2 cellular contexts compared by ENCODE assay signal in the genomic region with DNA sequence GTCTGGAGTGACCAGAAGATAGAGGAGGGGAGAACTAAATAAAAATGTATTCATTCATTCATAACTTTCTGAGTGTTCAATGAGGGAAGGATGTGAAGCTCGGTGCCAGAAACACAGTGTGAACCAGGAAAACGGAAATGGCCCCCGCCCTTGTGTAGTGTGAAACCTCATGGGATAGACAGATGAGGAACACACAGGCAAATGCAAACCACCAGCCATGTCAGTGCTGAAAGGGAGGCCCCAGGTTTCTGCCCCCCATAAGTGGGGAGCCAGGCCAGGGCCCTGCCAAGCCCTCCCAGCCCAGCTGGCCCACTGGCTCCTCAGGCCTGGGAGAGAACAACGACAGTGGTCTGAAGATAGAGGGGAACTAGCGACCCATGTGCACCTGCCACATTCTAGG.
TF ChIP-seq lines count a peak whose summit lies in the region.

No MANE protein-coding gene starts in this region.

TF ChIP-seq in GM12891, 5 proteins besides CTCF, POLR2A, EP300 and RAD21:
- TF ChIP-seq POU2F2 (IDR thresholded peaks at IDR 0.05; ENCODE audit: low read depth, low read length) (no peak), PAX5 (IDR thresholded peaks at IDR 0.05; ENCODE audit: insufficient read depth, low read length, severe bottlenecking) (no peak), POLR2AphosphoS5 (IDR thresholded peaks at IDR 0.05; ENCODE audit: low read depth, low read length) (no peak)

TF ChIP-seq in GM12878, 131 proteins besides CTCF, POLR2A, EP300 and RAD21:
- TF ChIP-seq, protein P1, sequence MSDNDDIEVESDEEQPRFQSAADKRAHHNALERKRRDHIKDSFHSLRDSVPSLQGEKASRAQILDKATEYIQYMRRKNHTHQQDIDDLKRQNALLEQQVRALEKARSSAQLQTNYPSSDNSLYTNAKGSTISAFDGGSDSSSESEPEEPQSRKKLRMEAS (IDR thresholded peaks at IDR 0.05; ENCODE audit: low read depth, low read length): no peak
- 0 out of 2 replicates have a peak, but pooled peaks have one; percentile 33 for TF ChIP-seq YY1 (IDR thresholded peaks at IDR 0.05; ENCODE audit: low read depth, low read length)
- peak; percentile 28; the same call in 1 of the 2 replicates for TF ChIP-seq SPI1 (IDR thresholded peaks at IDR 0.05; ENCODE audit: borderline replicate concordance, insufficient read depth, low read depth, low read length)
- peak in 1 of 2 experiments; percentile 72; a peak in 2 of 4 replicates for TF ChIP-seq ETV6 (conservative IDR thresholded peaks at IDR 0.05 in 1 of 2, IDR thresholded peaks at IDR 0.05 in 1 of 2; ENCODE audit: borderline replicate concordance in 1 of 2, low read depth in 1 of 2)
- peak; percentile 57 for TF ChIP-seq MEF2B (IDR thresholded peaks at IDR 0.05; ENCODE audit: partially characterized antibody, poor library complexity, severe bottlenecking)
- TF ChIP-seq POU2F2 (IDR thresholded peaks at IDR 0.05; ENCODE audit: borderline replicate concordance, low read depth, low read length): 0 out of 3 replicates have a peak, but pooled peaks have one; percentile 12
- peak; percentile 71 for TF ChIP-seq RUNX3 (IDR thresholded peaks at IDR 0.05; ENCODE audit: low read length)
- TF ChIP-seq IKZF2 (IDR thresholded peaks at IDR 0.05): 0 out of 4 replicates have a peak, but pooled peaks of 1 of the 2 experiments have one; percentile 26
- TF ChIP-seq DPF2 (IDR thresholded peaks at IDR 0.05): no peak
- TF ChIP-seq, protein P2, sequence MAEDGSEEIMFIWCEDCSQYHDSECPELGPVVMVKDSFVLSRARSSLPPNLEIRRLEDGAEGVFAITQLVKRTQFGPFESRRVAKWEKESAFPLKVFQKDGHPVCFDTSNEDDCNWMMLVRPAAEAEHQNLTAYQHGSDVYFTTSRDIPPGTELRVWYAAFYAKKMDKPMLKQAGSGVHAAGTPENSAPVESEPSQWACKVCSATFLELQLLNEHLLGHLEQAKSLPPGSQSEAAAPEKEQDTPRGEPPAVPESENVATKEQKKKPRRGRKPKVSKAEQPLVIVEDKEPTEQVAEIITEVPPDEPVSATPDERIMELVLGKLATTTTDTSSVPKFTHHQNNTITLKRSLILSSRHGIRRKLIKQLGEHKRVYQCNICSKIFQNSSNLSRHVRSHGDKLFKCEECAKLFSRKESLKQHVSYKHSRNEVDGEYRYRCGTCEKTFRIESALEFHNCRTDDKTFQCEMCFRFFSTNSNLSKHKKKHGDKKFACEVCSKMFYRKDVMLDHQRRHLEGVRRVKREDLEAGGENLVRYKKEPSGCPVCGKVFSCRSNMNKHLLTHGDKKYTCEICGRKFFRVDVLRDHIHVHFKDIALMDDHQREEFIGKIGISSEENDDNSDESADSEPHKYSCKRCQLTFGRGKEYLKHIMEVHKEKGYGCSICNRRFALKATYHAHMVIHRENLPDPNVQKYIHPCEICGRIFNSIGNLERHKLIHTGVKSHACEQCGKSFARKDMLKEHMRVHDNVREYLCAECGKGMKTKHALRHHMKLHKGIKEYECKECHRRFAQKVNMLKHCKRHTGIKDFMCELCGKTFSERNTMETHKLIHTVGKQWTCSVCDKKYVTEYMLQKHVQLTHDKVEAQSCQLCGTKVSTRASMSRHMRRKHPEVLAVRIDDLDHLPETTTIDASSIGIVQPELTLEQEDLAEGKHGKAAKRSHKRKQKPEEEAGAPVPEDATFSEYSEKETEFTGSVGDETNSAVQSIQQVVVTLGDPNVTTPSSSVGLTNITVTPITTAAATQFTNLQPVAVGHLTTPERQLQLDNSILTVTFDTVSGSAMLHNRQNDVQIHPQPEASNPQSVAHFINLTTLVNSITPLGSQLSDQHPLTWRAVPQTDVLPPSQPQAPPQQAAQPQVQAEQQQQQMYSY (CRISPR knock-in tag; IDR thresholded peaks at IDR 0.05): no peak
- peak; percentile 32; the same call in 1 of the 2 replicates for TF ChIP-seq IKZF1 (conservative IDR thresholded peaks at IDR 0.05)
- TF ChIP-seq EED (IDR thresholded peaks at IDR 0.05; ENCODE audit: low read depth): peak; percentile 79
